Comparison of ENCODE assay signal across 17 cellular contexts in genomic region chr3:152428577-152428976, GRCh38.
DNase-seq lines count a peak whose midpoint lies in the region; ATAC-seq and TF ChIP-seq lines count a peak whose summit lies in the region.
"Had no signal": no experiment of that assay in that cellular context is flagged by ENCODE, and none has a peak within 500 bp of the region (broad histone marks: within the 10 kb centered on the region; RNA-seq: fewer than 3 reads in every experiment).

No MANE protein-coding gene starts in this region.

- peaks cover 35% of the 10 kb centered on the region for H3K36me3 Mint-ChIP-seq in activated naive CD4-positive, alpha-beta T cell treated with anti-CD3 and anti-CD28 coated beads, Interleukin-2, amount 50 U/mL, for 24 hours
- peaks cover 71% of the 10 kb centered on the region for H3K36me3 Mint-ChIP-seq in activated naive CD4-positive, alpha-beta T cell treated with anti-CD3 and anti-CD28 coated beads, Interleukin-2, amount 10 ng/mL, durations not matched to agents 7 days and 5 days
- H3K36me3 Mint-ChIP-seq in stimulated activated effector memory CD8-positive, alpha-beta T cell treated with anti-CD3 and anti-CD28 coated beads, Interleukin-12 subunit alpha, Interleukin-12 subunit beta, amount 100 ng/mL, for 72 hours: peaks cover 72% of the 10 kb centered on the region

- peaks cover 7% of the 10 kb centered on the region for H3K4me1 ChIP-seq in foreskin keratinocyte

- peak overlapping the region; percentile 90 for H3K27ac Mint-ChIP-seq in activated naive CD4-positive, alpha-beta T cell treated with anti-CD3 and anti-CD28 coated beads, Interleukin-2, amount 50 U/mL, for 24 hours
- no peak overlapping the region for H3K27ac Mint-ChIP-seq in activated naive CD4-positive, alpha-beta T cell treated with anti-CD3 and anti-CD28 coated beads, Interleukin-2, amount 10 ng/mL, durations not matched to agents 7 days and 5 days
- peak overlapping the region; percentile 41 for H3K27ac Mint-ChIP-seq in stimulated activated effector memory CD8-positive, alpha-beta T cell treated with anti-CD3 and anti-CD28 coated beads, Interleukin-12 subunit alpha, Interleukin-12 subunit beta, amount 100 ng/mL, for 72 hours
- H3K27ac Mint-ChIP-seq in stimulated activated naive CD8-positive, alpha-beta T cell treated with anti-CD3 and anti-CD28 coated beads, Interleukin-15, amount 100 ng/mL, for 72 hours: peak overlapping the region in 1 of 2 donors; percentile 54

- no peak overlapping the region for H3K27ac ChIP-seq in foreskin keratinocyte

- H3K9me3 Mint-ChIP-seq in activated naive CD4-positive, alpha-beta T cell treated with anti-CD3 and anti-CD28 coated beads, Interleukin-2, amount 50 U/mL, for 24 hours: peaks cover 4% of the 10 kb centered on the region
- H3K9me3 Mint-ChIP-seq in activated naive CD4-positive, alpha-beta T cell treated with anti-CD3 and anti-CD28 coated beads, Interleukin-2, amount 10 ng/mL, durations not matched to agents 7 days and 5 days: no peaks in the 10 kb centered on the region
- peaks cover 3% of the 10 kb centered on the region for H3K9me3 Mint-ChIP-seq in stimulated activated effector memory CD8-positive, alpha-beta T cell treated with anti-CD3 and anti-CD28 coated beads, Interleukin-12 subunit alpha, Interleukin-12 subunit beta, amount 100 ng/mL, for 72 hours
- no peaks in the 10 kb centered on the region for H3K9me3 Mint-ChIP-seq in stimulated activated naive CD8-positive, alpha-beta T cell treated with anti-CD3 and anti-CD28 coated beads, Interleukin-15, amount 100 ng/mL, for 72 hours

- H3K27me3 Mint-ChIP-seq in activated naive CD4-positive, alpha-beta T cell treated with anti-CD3 and anti-CD28 coated beads, Interleukin-2, amount 50 U/mL, for 24 hours: no peaks in the 10 kb centered on the region
- no peaks in the 10 kb centered on the region for H3K27me3 Mint-ChIP-seq in activated naive CD4-positive, alpha-beta T cell treated with anti-CD3 and anti-CD28 coated beads, Interleukin-2, amount 10 ng/mL, durations not matched to agents 7 days and 5 days
- no peaks in the 10 kb centered on the region for H3K27me3 Mint-ChIP-seq in stimulated activated naive CD8-positive, alpha-beta T cell treated with anti-CD3 and anti-CD28 coated beads, Interleukin-15, amount 100 ng/mL, for 72 hours

- no peaks in the 10 kb centered on the region for H3K27me3 ChIP-seq in foreskin keratinocyte
- H3K27me3 ChIP-seq: ascending aorta had no signal

- ATAC-seq in foreskin keratinocyte: peak; percentile 33
- ATAC-seq in stimulated activated effector memory CD8-positive, alpha-beta T cell treated with anti-CD3 and anti-CD28 coated beads, Interleukin-12 subunit alpha, Interleukin-12 subunit beta, amount 100 ng/mL, for 72 hours: peak; percentile 36
- no peak for ATAC-seq in stimulated activated naive CD8-positive, alpha-beta T cell treated with anti-CD3 and anti-CD28 coated beads, Interleukin-15, amount 100 ng/mL, for 72 hours
- ATAC-seq in GM19324 (IDR thresholded peaks at IDR 0.05; ENCODE audit: low FRiP score, unreplicated experiment): no peak

- DNase-seq in activated naive CD4-positive, alpha-beta T cell treated with anti-CD3 and anti-CD28 coated beads, Interleukin-2, amount 10 ng/mL, durations not matched to agents 7 days and 5 days: no peak
- DNase-seq in NCI-H187 (lab: John Stamatoyannopoulos, UW) (peak; percentile 11 to 31), foreskin keratinocyte (peak; percentile 49 to 60)
- no peak for DNase-seq in stimulated activated effector memory CD8-positive, alpha-beta T cell treated with anti-CD3 and anti-CD28 coated beads, Interleukin-12 subunit alpha, Interleukin-12 subunit beta, amount 100 ng/mL, for 72 hours (ENCODE audit: low spot score in 2 of 2)
- DNase-seq in stimulated activated naive CD8-positive, alpha-beta T cell treated with anti-CD3 and anti-CD28 coated beads, Interleukin-15, amount 100 ng/mL, for 72 hours: no peak
- DNase-seq in stimulated activated naive CD4-positive, alpha-beta T cell (lab: John Stamatoyannopoulos, UW): no peak
- DNase-seq: activated CD8-positive, alpha-beta memory T cell treated with anti-CD3 and anti-CD28 coated beads for 24 hours; activated effector memory CD4-positive, alpha-beta T cell treated with Interleukin-2 at 50 U/mL for 16 hours; GOT3; NCI-H1930; NCI-H526 treated with DMSO at 0.1 percent for 48 hours; OCI-M1; substantia nigra had no signal

- peaks cover 62% of the 10 kb centered on the region for H3K4me1 Mint-ChIP-seq in activated naive CD4-positive, alpha-beta T cell treated with anti-CD3 and anti-CD28 coated beads, Interleukin-2, amount 50 U/mL, for 24 hours
- peaks cover 40% of the 10 kb centered on the region for H3K4me1 Mint-ChIP-seq in activated naive CD4-positive, alpha-beta T cell treated with anti-CD3 and anti-CD28 coated beads, Interleukin-2, amount 10 ng/mL, durations not matched to agents 7 days and 5 days
- H3K4me1 Mint-ChIP-seq in stimulated activated effector memory CD8-positive, alpha-beta T cell treated with anti-CD3 and anti-CD28 coated beads, Interleukin-12 subunit alpha, Interleukin-12 subunit beta, amount 100 ng/mL, for 72 hours: peaks cover 47% of the 10 kb centered on the region
- peaks cover 62% of the 10 kb centered on the region for H3K4me1 Mint-ChIP-seq in stimulated activated naive CD8-positive, alpha-beta T cell treated with anti-CD3 and anti-CD28 coated beads, Interleukin-15, amount 100 ng/mL, for 72 hours

- TF ChIP-seq CTCF in foreskin keratinocyte (conservative IDR thresholded peaks at IDR 0.05): no peak

- CTCF ChIA-PET in activated naive CD4-positive, alpha-beta T cell treated with anti-CD3 and anti-CD28 coated beads, Interleukin-2, amount 10 ng/mL, durations not matched to agents 7 days and 5 days (lab: Charles Lee): no interaction called here

- H3K4me3 Mint-ChIP-seq in activated naive CD4-positive, alpha-beta T cell treated with anti-CD3 and anti-CD28 coated beads, Interleukin-2, amount 50 U/mL, for 24 hours: no peak overlapping the region
- no peak overlapping the region for H3K4me3 Mint-ChIP-seq in activated naive CD4-positive, alpha-beta T cell treated with anti-CD3 and anti-CD28 coated beads, Interleukin-2, amount 10 ng/mL, durations not matched to agents 7 days and 5 days
- no peak overlapping the region for H3K4me3 Mint-ChIP-seq in stimulated activated effector memory CD8-positive, alpha-beta T cell treated with anti-CD3 and anti-CD28 coated beads, Interleukin-12 subunit alpha, Interleukin-12 subunit beta, amount 100 ng/mL, for 72 hours
- H3K4me3 Mint-ChIP-seq in stimulated activated naive CD8-positive, alpha-beta T cell treated with anti-CD3 and anti-CD28 coated beads, Interleukin-15, amount 100 ng/mL, for 72 hours: no peak overlapping the region
- H3K4me3 Mint-ChIP-seq: neural crest cell had no signal

Comparison
In these comparisons a context has a peak if more than half of its experiments do, and no peak if none do; other contexts are left out.
1. DNase-seq: peak in NCI-H187 (2 of 2) and foreskin keratinocyte (2 of 2); none in activated naive CD4-positive, alpha-beta T cell treated with anti-CD3 and anti-CD28 coated beads, Interleukin-2, amount 10 ng/mL, durations not matched to agents 7 days and 5 days (single experiment), stimulated activated effector memory CD8-positive, alpha-beta T cell treated with anti-CD3 and anti-CD28 coated beads, Interleukin-12 subunit alpha, Interleukin-12 subunit beta, amount 100 ng/mL, for 72 hours (0 of 2), stimulated activated naive CD8-positive, alpha-beta T cell treated with anti-CD3 and anti-CD28 coated beads, Interleukin-15, amount 100 ng/mL, for 72 hours (0 of 2) and stimulated activated naive CD4-positive, alpha-beta T cell (0 of 6).
2. ATAC-seq: peak in foreskin keratinocyte (single experiment) and stimulated activated effector memory CD8-positive, alpha-beta T cell treated with anti-CD3 and anti-CD28 coated beads, Interleukin-12 subunit alpha, Interleukin-12 subunit beta, amount 100 ng/mL, for 72 hours (single experiment); none in stimulated activated naive CD8-positive, alpha-beta T cell treated with anti-CD3 and anti-CD28 coated beads, Interleukin-15, amount 100 ng/mL, for 72 hours (single experiment) and GM19324 (single experiment).